In the genomic region with DNA sequence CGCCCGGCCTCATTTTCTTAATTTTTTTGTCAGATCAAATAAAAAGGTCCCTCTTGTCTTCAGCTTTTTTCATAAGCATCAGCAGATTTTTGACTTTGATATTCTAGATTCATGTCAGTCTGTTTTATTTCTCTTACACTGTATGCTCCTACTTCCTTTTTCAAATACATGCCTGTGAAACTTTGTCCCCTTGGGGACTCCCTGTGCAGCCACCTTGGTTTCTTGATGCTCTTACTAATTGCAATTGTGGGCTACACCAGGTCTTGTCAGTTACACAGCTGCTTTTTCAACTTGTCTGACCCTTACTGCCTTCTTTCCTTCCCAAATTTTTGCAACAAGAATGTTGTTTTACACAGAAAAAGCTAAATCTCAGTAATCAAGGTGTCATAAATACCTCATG, we compare ENCODE assay signal across 36 cellular contexts.
"Had no signal": no experiment of that assay in that cellular context is flagged by ENCODE, and none has a peak within 500 bp of the region (broad histone marks: within the 10 kb centered on the region; RNA-seq: fewer than 3 reads in every experiment).

No MANE protein-coding gene starts in this region.

- H3K27ac ChIP-seq: adrenal gland, body of pancreas, brain microvascular endothelial cell, breast epithelium, VCaP had no signal

- H3K9me3 Mint-ChIP-seq: activated CD8-positive, alpha-beta T cell treated with anti-CD3 and anti-CD28 coated beads for 36 hours; activated naive CD8-positive, alpha-beta T cell treated with anti-CD3 and anti-CD28 coated beads for 36 hours; activated T-helper 1 cell treated with anti-CD3 and anti-CD28 coated beads, Interleukin-12 subunit alpha, Interleukin-12 subunit beta, Interleukin-2, Interleukin-4 antibody, amounts not matched to agents 30 ng/mL and 10 ng/mL and 1 ng/mL, durations not matched to agents 14 hours and 24 hours and 36 hours; T-helper 1 cell treated with Interleukin-12 subunit alpha and Interleukin-12 subunit beta and Interleukin-4 antibody, amounts not matched to agents 30 μg/mL and 1 μg/mL, for 36 hours had no signal

- DNase-seq: activated B cell treated with CpG ODN at 0.5 μM for 24 hours; activated CD4-positive, alpha-beta memory T cell treated with anti-CD3 and anti-CD28 coated beads for 36 hours; activated CD4-positive, alpha-beta T cell treated with anti-CD3 and anti-CD28 coated beads for 4 hours; activated CD4-positive, alpha-beta T cell treated with anti-CD3 and anti-CD28 coated beads, Interleukin-2, amount 50 U/mL, for 1 hour; activated CD4-positive, alpha-beta T cell treated with anti-CD3 and anti-CD28 coated beads, Interleukin-2, amount 50 U/mL, for 4 hours; activated CD4-positive, CD25-positive, alpha-beta regulatory T cell treated with anti-CD3 and anti-CD28 coated beads, Interleukin-2, amount 50 U/mL, for 72 hours; activated CD8-positive, alpha-beta memory T cell treated with anti-CD3 and anti-CD28 coated beads, Interleukin-2, amount 50 U/mL, for 4 hours; activated CD8-positive, alpha-beta T cell treated with anti-CD3 and anti-CD28 coated beads for 36 hours; activated effector memory CD4-positive, alpha-beta T cell treated with anti-CD3 and anti-CD28 coated beads, Interleukin-2, amount 50 U/mL, for 16 hours; activated gamma-delta T cell treated with Interleukin-2 at 50 U/mL for 16 hours; activated naive CD4-positive, alpha-beta T cell; activated naive CD4-positive, alpha-beta T cell treated with anti-CD3 and anti-CD28 coated beads for 36 hours; activated naive CD4-positive, alpha-beta T cell treated with anti-CD3 and anti-CD28 coated beads, Interleukin-2, amount 50 U/mL, for 16 hours; activated naive CD8-positive, alpha-beta T cell treated with anti-CD3 and anti-CD28 coated beads for 36 hours; activated T-cell treated with anti-CD3 and anti-CD28 coated beads for 4 hours; activated T-cell treated with anti-CD3 and anti-CD28 coated beads, Interleukin-2, amount 50 U/mL, for 1 hour; activated T-cell treated with anti-CD3 and anti-CD28 coated beads, Interleukin-2, amount 50 U/mL, for 4 hours; activated T-cell treated with anti-CD3 and anti-CD28 coated beads, Interleukin-2, amount 50 U/mL, for 72 hours; adrenal gland; amniotic stem cell; aorta; body of pancreas; brain microvascular endothelial cell; central memory CD4-positive, alpha-beta T cell; T-helper 2 cell; T-helper 9 cell had no signal

- H3K4me1 Mint-ChIP-seq: activated B cell treated with CpG ODN at 0.5 μM for 24 hours; activated naive CD8-positive, alpha-beta T cell treated with anti-CD3 and anti-CD28 coated beads for 36 hours; activated T-helper 17 cell treated with anti-CD3 and anti-CD28 coated beads, Interleukin-2, amount 50 U/mL, for 72 hours had no signal

- FAIRE-seq: astrocyte, colon, TTC549 had no signal

- H3K36me3 Mint-ChIP-seq: activated CD4-positive, alpha-beta memory T cell treated with anti-CD3 and anti-CD28 coated beads for 36 hours; activated naive CD4-positive, alpha-beta T cell treated with anti-CD3 and anti-CD28 coated beads, Interleukin-2, amount 50 U/mL, for 72 hours; activated naive CD8-positive, alpha-beta T cell treated with anti-CD3 and anti-CD28 coated beads for 36 hours had no signal

- H3K36me3 ChIP-seq: adrenal gland, brain microvascular endothelial cell, breast epithelium had no signal

- H3K4me1 ChIP-seq: adrenal gland, breast epithelium had no signal

- H3K27ac Mint-ChIP-seq: activated B cell treated with CpG ODN at 0.5 μM for 24 hours; activated CD4-positive, alpha-beta memory T cell treated with anti-CD3 and anti-CD28 coated beads for 36 hours; activated CD8-positive, alpha-beta T cell treated with anti-CD3 and anti-CD28 coated beads for 36 hours; activated naive CD4-positive, alpha-beta T cell treated with anti-CD3 and anti-CD28 coated beads for 36 hours; activated naive CD4-positive, alpha-beta T cell treated with anti-CD3 and anti-CD28 coated beads, Interleukin-2, amount 50 U/mL, for 72 hours; activated naive CD8-positive, alpha-beta T cell treated with anti-CD3 and anti-CD28 coated beads for 36 hours; activated T-cell treated with anti-CD3 and anti-CD28 coated beads, Interleukin-2, amount 50 U/mL, for 72 hours; activated T-helper 1 cell treated with anti-CD3 and anti-CD28 coated beads, Interleukin-12 subunit alpha, Interleukin-12 subunit beta, Interleukin-2, Interleukin-4 antibody, amounts not matched to agents 30 ng/mL and 10 ng/mL and 1 ng/mL, durations not matched to agents 14 hours and 24 hours and 36 hours; activated T-helper 17 cell treated with anti-CD3 and anti-CD28 coated beads, Interleukin-2, amount 50 U/mL, for 72 hours; T-helper 1 cell treated with Interleukin-12 subunit alpha and Interleukin-12 subunit beta and Interleukin-4 antibody, amounts not matched to agents 30 μg/mL and 1 μg/mL, for 36 hours; T-helper 2 cell treated with Interferon-gamma antibody and Interleukin-4, amounts not matched to agents 5 μg/mL and 100 μg/mL, for 36 hours had no signal

- H3K9me3 ChIP-seq: adrenal gland, body of pancreas, breast epithelium had no signal

- H3K27me3 Mint-ChIP-seq: activated B cell treated with CpG ODN at 0.5 μM for 24 hours; activated CD4-positive, alpha-beta memory T cell treated with anti-CD3 and anti-CD28 coated beads for 36 hours; activated CD8-positive, alpha-beta T cell treated with anti-CD3 and anti-CD28 coated beads for 36 hours; activated naive CD8-positive, alpha-beta T cell treated with anti-CD3 and anti-CD28 coated beads for 36 hours; activated T-helper 17 cell treated with anti-CD3 and anti-CD28 coated beads, Interleukin-2, amount 50 U/mL, for 72 hours had no signal

- H3K27me3 ChIP-seq: adrenal gland, body of pancreas, brain microvascular endothelial cell, breast epithelium had no signal

- H3K4me3 ChIP-seq: adrenal gland, body of pancreas, breast epithelium had no signal

- H3K4me3 Mint-ChIP-seq: activated B cell treated with CpG ODN at 0.5 μM for 24 hours; activated CD4-positive, alpha-beta memory T cell treated with anti-CD3 and anti-CD28 coated beads for 36 hours; activated CD8-positive, alpha-beta T cell treated with anti-CD3 and anti-CD28 coated beads for 36 hours; activated naive CD4-positive, alpha-beta T cell treated with anti-CD3 and anti-CD28 coated beads for 36 hours; activated naive CD8-positive, alpha-beta T cell treated with anti-CD3 and anti-CD28 coated beads for 36 hours; activated T-cell treated with anti-CD3 and anti-CD28 coated beads, Interleukin-2, amount 50 U/mL, for 4 hours; activated T-cell treated with anti-CD3 and anti-CD28 coated beads, Interleukin-2, amount 50 U/mL, for 72 hours; activated T-helper 1 cell treated with anti-CD3 and anti-CD28 coated beads, Interleukin-12 subunit alpha, Interleukin-12 subunit beta, Interleukin-2, Interleukin-4 antibody, amounts not matched to agents 30 ng/mL and 10 ng/mL and 1 ng/mL, durations not matched to agents 14 hours and 24 hours and 36 hours; activated T-helper 17 cell treated with anti-CD3 and anti-CD28 coated beads, Interleukin-2, amount 50 U/mL, for 72 hours; T-helper 1 cell treated with Interleukin-12 subunit alpha and Interleukin-12 subunit beta and Interleukin-4 antibody, amounts not matched to agents 30 μg/mL and 1 μg/mL, for 36 hours; T-helper 2 cell treated with Interferon-gamma antibody and Interleukin-4, amounts not matched to agents 5 μg/mL and 100 μg/mL, for 36 hours had no signal

- ATAC-seq: activated CD8-positive, alpha-beta T cell treated with anti-CD3 and anti-CD28 coated beads for 36 hours; activated naive CD4-positive, alpha-beta T cell treated with anti-CD3 and anti-CD28 coated beads, Interleukin-2, amount 50 U/mL, for 72 hours; activated T-cell treated with anti-CD3 and anti-CD28 coated beads, Interleukin-2, amount 50 U/mL, for 4 hours; activated T-cell treated with anti-CD3 and anti-CD28 coated beads, Interleukin-2, amount 50 U/mL, for 72 hours; activated T-helper 17 cell treated with anti-CD3 and anti-CD28 coated beads, Interleukin-2, amount 50 U/mL, for 72 hours; body of pancreas had no signal
